32 cellular contexts compared by ENCODE assay signal in genomic region chrX:153799326-153799725, GRCh38. TPM values are rescaled to one million over a fixed set of nuclear protein-coding genes. Genes with fewer than 3 reads are reported as not detected.
"Had no signal": no experiment of that assay in that cellular context is flagged by ENCODE, and none has a peak within 500 bp of the region (broad histone marks: within the 10 kb centered on the region; RNA-seq: fewer than 3 reads in every experiment).

No MANE protein-coding gene starts in this region.

- H3K4me1 ChIP-seq: prostate gland, testis had no signal

- ATAC-seq: left colon; left lung; lower lobe of right lung; natural killer cell treated with Interleukin-12 subunit alpha and Interleukin-12 subunit beta and Interleukin-15 and Interleukin-18, amount 100 ng/mL, for 72 hours; sciatic nerve; stimulated activated naive B cell treated with anti-CD40 and anti-IgM and Interleukin-4, amounts not matched to agents 10 μg/mL and 1 μg/mL and 100 μg/mL, for 72 hours; stimulated activated naive CD8-positive, alpha-beta T cell treated with anti-CD3 and anti-CD28 coated beads, Interleukin-15, Interleukin-2, amounts not matched to agents 100 U/mL and 50 U/mL, for 24 hours had no signal

- DNase-seq: hypothalamus; immature natural killer cell; kidney; left colon; left lung; lower lobe of right lung; mammary epithelial cell; mesendoderm; naive B cell; ovary; retina; right cardiac atrium; stimulated activated CD4-positive, alpha-beta T cell treated with anti-CD3 and anti-CD28 coated beads, Interleukin-12 subunit alpha, Interleukin-12 subunit beta, amount 100 ng/mL, for 4 hours; stimulated activated CD4-positive, alpha-beta T cell treated with anti-CD3 and anti-CD28 coated beads, Interleukin-15, amount 100 ng/mL, for 24 hours; stimulated activated CD4-positive, alpha-beta T cell treated with anti-CD3 and anti-CD28 coated beads, Interleukin-2, amount 100 ng/mL, for 24 hours; stimulated activated CD4-positive, alpha-beta T cell treated with anti-CD3 and anti-CD28 coated beads, Interleukin-4, amount 100 ng/mL, for 1 hour; stimulated activated naive B cell treated with anti-CD40 and anti-IgM and Interleukin-4, amounts not matched to agents 10 μg/mL and 1 μg/mL and 100 μg/mL, for 72 hours; stimulated activated naive CD8-positive, alpha-beta T cell treated with anti-CD3 and anti-CD28 coated beads, Interleukin-15, Interleukin-2, amounts not matched to agents 100 U/mL and 50 U/mL, for 24 hours; stomach; testis; thyroid gland; transverse colon had no signal

- FAIRE-seq: islet of Langerhans, kidney had no signal

- H3K27ac ChIP-seq: left lung, lower lobe of right lung, ovary, prostate gland, skin epidermis, stomach, testis, thyroid gland, transverse colon, upper lobe of left lung, vagina had no signal

- H3K4me3 ChIP-seq: left lung, lower lobe of right lung, ovary, prostate gland, skin epidermis, stomach, testis, thyroid gland, transverse colon, upper lobe of left lung, vagina had no signal

- H3K9me3 ChIP-seq: left lung, lower lobe of right lung, ovary, prostate gland, testis, thyroid gland, transverse colon, vagina had no signal

- H3K27me3 ChIP-seq: left lung, ovary, stomach, testis, thyroid gland, transverse colon, vagina had no signal

- H3K36me3 ChIP-seq: ovary, prostate gland, transverse colon had no signal

RNA-seq across cellular contexts. Expression of gene SRPK3, which starts 18.5 kb away (rescaled TPM):
- total RNA-seq: lower lobe of right lung; mesothelial cell of epicardium; natural killer cell treated with Interleukin-12 subunit alpha and Interleukin-12 subunit beta and Interleukin-15 and Interleukin-18, amount 100 ng/mL, for 72 hours had no signal
- polyA plus RNA-seq: immature natural killer cell, liver, neural cell had no signal

RNA-seq across cellular contexts. Expression of gene PLXNB3, which starts 35.3 kb away (rescaled TPM):
- polyA plus RNA-seq: immature natural killer cell had no signal
